ENCODE assay signal across 1 cellular context in genomic region chr3:183697123-183697609, GRCh38.
TF ChIP-seq lines count a peak whose summit lies in the region.

No MANE protein-coding gene starts in this region.

TF ChIP-seq in HepG2, 621 proteins besides CTCF, POLR2A, EP300 and RAD21 (continued from another document and continues in another):
- no peak for TF ChIP-seq REXO4 (CRISPR knock-in tag; IDR thresholded peaks at IDR 0.05; ENCODE audit: borderline replicate concordance)
- TF ChIP-seq MTERF4 (CRISPR knock-in tag; IDR thresholded peaks at IDR 0.05) = no peak
- TF ChIP-seq NCOA2 (CRISPR knock-in tag; IDR thresholded peaks at IDR 0.05) = no peak
- TF ChIP-seq TRAFD1 (CRISPR knock-in tag; IDR thresholded peaks at IDR 0.05; ENCODE audit: borderline replicate concordance) = no peak
- TF ChIP-seq ZHX2 (IDR thresholded peaks at IDR 0.05; ENCODE audit: low read depth) = no peak
- no peak for TF ChIP-seq ZHX2 (CRISPR knock-in tag; IDR thresholded peaks at IDR 0.05; ENCODE audit: borderline replicate concordance)
- TF ChIP-seq SRY (CRISPR knock-in tag; IDR thresholded peaks at IDR 0.05) = no peak
- TF ChIP-seq ZMYM3 (CRISPR knock-in tag; IDR thresholded peaks at IDR 0.05) = peak; percentile 22; the same call in 1 of the 2 replicates
- TF ChIP-seq KIAA2018 (CRISPR knock-in tag; IDR thresholded peaks at IDR 0.05; ENCODE audit: borderline replicate concordance) = no peak
- TF ChIP-seq ZNF607 (CRISPR knock-in tag; IDR thresholded peaks at IDR 0.05; ENCODE audit: borderline replicate concordance) = 0 out of 2 replicates have a peak, but pooled peaks have one; percentile 5
- no peak for TF ChIP-seq ZNF878 (CRISPR knock-in tag; IDR thresholded peaks at IDR 0.05)
- TF ChIP-seq ZNF562 (CRISPR knock-in tag; IDR thresholded peaks at IDR 0.05; ENCODE audit: borderline replicate concordance) = no peak
- no peak for TF ChIP-seq FOXP4 (CRISPR knock-in tag; IDR thresholded peaks at IDR 0.05)
- no peak for TF ChIP-seq ATF3 (CRISPR knock-in tag; IDR thresholded peaks at IDR 0.05)
- TF ChIP-seq SALL1 (CRISPR knock-in tag; IDR thresholded peaks at IDR 0.05) = no peak
- TF ChIP-seq SKIL (CRISPR knock-in tag; IDR thresholded peaks at IDR 0.05; ENCODE audit: borderline replicate concordance) = no peak
- TF ChIP-seq ZBTB4 (CRISPR knock-in tag; IDR thresholded peaks at IDR 0.05; ENCODE audit: borderline replicate concordance) = no peak
- 0 out of 2 replicates have a peak, but pooled peaks have one; percentile 33 for TF ChIP-seq KDM1A (CRISPR knock-in tag; IDR thresholded peaks at IDR 0.05)
- no peak for TF ChIP-seq POGK (CRISPR knock-in tag; conservative IDR thresholded peaks at IDR 0.05)
- no peak for TF ChIP-seq CEBPB (IDR thresholded peaks at IDR 0.05; ENCODE audit: borderline replicate concordance, low read depth, low read length)
- no peak for TF ChIP-seq SP1 (IDR thresholded peaks at IDR 0.05)
- no peak for TF ChIP-seq SP1 (CRISPR knock-in tag; IDR thresholded peaks at IDR 0.05)
